ENCODE assay signal across 8 cellular contexts in the genomic region with DNA sequence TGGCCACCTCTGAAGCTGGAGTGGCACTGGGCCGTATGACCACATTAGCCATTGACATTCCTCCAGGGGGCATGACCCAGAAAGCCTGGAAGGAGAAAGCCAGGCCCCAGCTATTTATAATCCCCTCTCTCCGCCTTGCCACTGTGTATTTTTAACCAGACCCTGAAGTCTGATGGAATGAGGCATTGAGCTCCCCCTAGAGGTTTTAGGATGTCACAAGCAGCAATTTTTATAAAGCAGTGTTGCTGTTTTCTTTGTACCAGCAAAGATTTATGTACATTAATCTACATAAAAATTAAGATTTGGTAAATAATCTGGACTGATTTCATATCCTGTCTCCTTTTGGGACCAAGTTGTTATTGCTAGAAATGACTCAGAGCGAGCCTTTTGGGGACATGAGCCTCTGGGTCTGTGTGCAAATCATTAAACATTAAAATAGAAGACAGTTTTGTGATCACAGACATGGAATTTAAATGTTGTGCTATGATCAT.
A peak's percentile ranks its signal among the peaks of the same experiment; 100 is the strongest.
DNase-seq lines count a peak whose midpoint lies in the region; ATAC-seq and TF ChIP-seq lines count a peak whose summit lies in the region.

No MANE protein-coding gene starts in this region.

- ATAC-seq in GM21423 (IDR thresholded peaks at IDR 0.05; ENCODE audit: unreplicated experiment) (peak; percentile 49), lower lobe of right lung (peak; percentile 86 to 91), GM19324 (IDR thresholded peaks at IDR 0.05; ENCODE audit: low FRiP score, unreplicated experiment) (no peak)

- no peaks in the 10 kb centered on the region for H3K27me3 ChIP-seq in Caco-2 (replicated peaks; ENCODE audit: control insufficient read depth, insufficient read depth, low read length)
- H3K27me3 ChIP-seq in Karpas-422 (ENCODE audit: low read length), result no peaks in the 10 kb centered on the region
- H3K27me3 ChIP-seq in OCI-LY3 (ENCODE audit: low read depth, low read length), result no peaks in the 10 kb centered on the region
- H3K27me3 ChIP-seq in lower lobe of right lung (ENCODE audit: low read depth), result no peaks in the 10 kb centered on the region

- H3K4me1 ChIP-seq in Caco-2, result peaks cover 51% of the 10 kb centered on the region
- no peaks in the 10 kb centered on the region for H3K4me1 ChIP-seq in Karpas-422 (ENCODE audit: low read length)
- no peaks in the 10 kb centered on the region for H3K4me1 ChIP-seq in OCI-LY3 (ENCODE audit: low read length)
- H3K4me1 ChIP-seq in lower lobe of right lung, result peaks cover 41% of the 10 kb centered on the region

- TF ChIP-seq CTCF in Caco-2 (IDR thresholded peaks at IDR 0.05; ENCODE audit: insufficient read depth in 1 of 2, low read depth in 1 of 2, low read length in 1 of 2, severe bottlenecking in 1 of 2, unreplicated experiment in 1 of 2) (peak; percentile 73 to 83), OCI-LY3 (IDR thresholded peaks at IDR 0.05; ENCODE audit: low read depth, low read length) (peak; percentile 63), coronary artery (IDR thresholded peaks at IDR 0.05) (peak; percentile 77), lower lobe of right lung (IDR thresholded peaks at IDR 0.05) (peak; percentile 79)

- H3K9ac ChIP-seq in Karpas-422 (ENCODE audit: low read length) (no peak overlapping the region), OCI-LY3 (ENCODE audit: low read length) (no peak overlapping the region)

- H3K9me3 ChIP-seq in Caco-2 (no peaks in the 10 kb centered on the region), Karpas-422 (ENCODE audit: low read length) (no peaks in the 10 kb centered on the region), OCI-LY3 (ENCODE audit: insufficient read depth, low read length) (no peaks in the 10 kb centered on the region), lower lobe of right lung (no peaks in the 10 kb centered on the region)

- no peaks in the 10 kb centered on the region for H3K9me2 ChIP-seq in Karpas-422 (replicated peaks; ENCODE audit: insufficient read depth, low read length)

- peaks cover 53% of the 10 kb centered on the region for H3K4me1 Mint-ChIP-seq in Caco-2 (ENCODE audit: low read depth, unreplicated experiment)
- H3K4me1 Mint-ChIP-seq in activated naive CD8-positive, alpha-beta T cell treated with anti-CD3 and anti-CD28 coated beads for 36 hours, result peaks cover 3% of the 10 kb centered on the region

- H2AFZ ChIP-seq in Karpas-422 (ENCODE audit: low read length), result no peak overlapping the region
- H2AFZ ChIP-seq in OCI-LY3 (ENCODE audit: low read depth, low read length), result no peak overlapping the region

- DNase-seq in Caco-2, result peak; percentile 57 to 73
- DNase-seq in Karpas-422, result peak; percentile 73
- peak; percentile 83 for DNase-seq in coronary artery (ENCODE audit: low spot score)
- no peak for DNase-seq in lower lobe of right lung
- DNase-seq in activated naive CD8-positive, alpha-beta T cell treated with anti-CD3 and anti-CD28 coated beads for 36 hours, result no peak

- H3K27ac Mint-ChIP-seq in Caco-2 (ENCODE audit: unreplicated experiment), result no peak overlapping the region
- no peak overlapping the region for H3K27ac Mint-ChIP-seq in activated naive CD8-positive, alpha-beta T cell treated with anti-CD3 and anti-CD28 coated beads for 36 hours

- H3K9me3 Mint-ChIP-seq in Caco-2 (ENCODE audit: unreplicated experiment), result no peaks in the 10 kb centered on the region
- no peaks in the 10 kb centered on the region for H3K9me3 Mint-ChIP-seq in activated naive CD8-positive, alpha-beta T cell treated with anti-CD3 and anti-CD28 coated beads for 36 hours

- H3K36me3 Mint-ChIP-seq in Caco-2 (ENCODE audit: insufficient read depth, unreplicated experiment), result peaks cover 16% of the 10 kb centered on the region
- H3K36me3 Mint-ChIP-seq in activated naive CD8-positive, alpha-beta T cell treated with anti-CD3 and anti-CD28 coated beads for 36 hours, result peaks cover 2% of the 10 kb centered on the region

- H3K36me3 ChIP-seq in Caco-2 (ENCODE audit: control insufficient read depth, insufficient read depth, low read length) (no peaks in the 10 kb centered on the region), Karpas-422 (ENCODE audit: insufficient read depth, low read length) (no peaks in the 10 kb centered on the region), OCI-LY3 (replicated peaks; ENCODE audit: low read depth, low read length) (no peaks in the 10 kb centered on the region), lower lobe of right lung (peaks cover 14% of the 10 kb centered on the region)

- H3K4me3 Mint-ChIP-seq in Caco-2 (ENCODE audit: unreplicated experiment), result no peak overlapping the region
- H3K4me3 Mint-ChIP-seq in activated naive CD8-positive, alpha-beta T cell treated with anti-CD3 and anti-CD28 coated beads for 36 hours, result no peak overlapping the region

- intact Hi-C loops in Caco-2 (cut with micrococcal nuclease; ENCODE audit: unreplicated experiment), result loop anchor here (1.0 kb wide), 3 partner anchors 127 to 282 kb away; a partner anchor contains a TSS
- intact Hi-C loops in lower lobe of right lung (cut with DNase I), result loop anchor here (10.0 kb wide), 1 partner anchor 165 kb away; no protein-coding TSS in a partner anchor

- no TSS peak for BruUV-seq in Caco-2 (replicated peaks; lab: Mats Ljungman, UMichigan)

- no peaks in the 10 kb centered on the region for H3K27me3 Mint-ChIP-seq in Caco-2 (ENCODE audit: insufficient read depth, unreplicated experiment)
- peaks cover 40% of the 10 kb centered on the region for H3K27me3 Mint-ChIP-seq in activated naive CD8-positive, alpha-beta T cell treated with anti-CD3 and anti-CD28 coated beads for 36 hours

- no peaks in the 10 kb centered on the region for H3K79me2 ChIP-seq in Karpas-422 (ENCODE audit: low read length)
- no peaks in the 10 kb centered on the region for H3K79me2 ChIP-seq in OCI-LY3 (ENCODE audit: low read length)

- no peak overlapping the region for H3K4me2 ChIP-seq in Karpas-422 (ENCODE audit: low read depth, low read length, poor library complexity, severe bottlenecking)
- no peak overlapping the region for H3K4me2 ChIP-seq in OCI-LY3 (ENCODE audit: low read length)

- H3K4me3 ChIP-seq in Caco-2 (ENCODE audit: low read depth, low read length) (no peak overlapping the region), Karpas-422 (ENCODE audit: low read length) (no peak overlapping the region), OCI-LY3 (ENCODE audit: low read length) (no peak overlapping the region), coronary artery (no peak overlapping the region), lower lobe of right lung (no peak overlapping the region)

- POLR2A ChIA-PET in Caco-2 (lab: Charles Lee), result no interaction called here

- CTCF ChIA-PET in Caco-2 (lab: Charles Lee), result interaction anchor here (0.6 to 1.5 kb wide), 13 partner anchors 10 to 283 kb away, joined by 3 to 10 read pairs (median 4); a partner anchor contains a TSS

- H3K27ac ChIP-seq in Karpas-422 (ENCODE audit: low read length) (no peak overlapping the region), OCI-LY3 (ENCODE audit: low read length) (no peak overlapping the region), coronary artery (peak overlapping the region; percentile 2 to 80), lower lobe of right lung (peak overlapping the region; percentile 50)

- H4K20me1 ChIP-seq in Karpas-422 (ENCODE audit: insufficient read depth, low read depth, low read length) (no peaks in the 10 kb centered on the region), OCI-LY3 (ENCODE audit: insufficient read depth, low read length) (no peaks in the 10 kb centered on the region)

Comparison
In these comparisons a context has a peak if more than half of its experiments do, and no peak if none do; other contexts are left out.
1. DNase-seq: peak in Caco-2 (2 of 2), Karpas-422 (single experiment) and coronary artery (single experiment); none in lower lobe of right lung (single experiment) and activated naive CD8-positive, alpha-beta T cell treated with anti-CD3 and anti-CD28 coated beads for 36 hours (single experiment).
2. H3K27ac ChIP-seq: peak in coronary artery (2 of 2) and lower lobe of right lung (single experiment); none in Karpas-422 (single experiment) and OCI-LY3 (single experiment).
3. Peak in every context shown above with its lines, with median percentiles within 50 percentile points of each other: CTCF ChIP-seq.